Comparison of ENCODE assay signal across 17 cellular contexts in the genomic region with DNA sequence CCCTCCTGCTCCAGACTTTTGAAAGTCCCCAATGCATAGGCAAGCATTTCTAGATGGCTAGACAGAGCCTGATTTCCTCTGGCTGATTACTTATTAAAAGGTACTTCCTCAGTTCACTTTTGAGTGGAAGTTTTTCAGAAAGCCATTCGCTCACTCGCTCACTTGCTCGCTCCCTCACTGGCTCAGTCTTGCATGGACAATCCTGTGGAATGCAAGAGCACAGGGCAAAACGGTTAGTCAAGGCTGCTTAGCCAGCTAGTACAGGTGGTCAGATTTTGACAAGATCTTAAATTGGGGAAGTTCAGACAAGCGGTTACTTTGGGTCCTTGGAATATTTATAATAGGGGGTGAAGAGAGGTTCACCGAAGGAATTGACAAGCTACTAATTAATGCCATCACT.
DNase-seq lines count a peak whose midpoint lies in the region; ATAC-seq and TF ChIP-seq lines count a peak whose summit lies in the region.
"Had no signal": no experiment of that assay in that cellular context is flagged by ENCODE, and none has a peak within 500 bp of the region (broad histone marks: within the 10 kb centered on the region; RNA-seq: fewer than 3 reads in every experiment).

No MANE protein-coding gene starts in this region.

- H3K9me2 ChIP-seq in neural cell (ENCODE audit: insufficient read depth, low read length) = no peaks in the 10 kb centered on the region

- no peak for TF ChIP-seq EP300 in neural cell (conservative IDR thresholded peaks at IDR 0.05; ENCODE audit: poor library complexity, severe bottlenecking)

- no peaks in the 10 kb centered on the region for H4K20me1 ChIP-seq in neural cell (ENCODE audit: insufficient read depth)

- no peak overlapping the region for H2AFZ ChIP-seq in neural cell (ENCODE audit: low read depth, low read length)

- intact Hi-C loops in left ventricle myocardium inferior (cut with micrococcal nuclease) (no loop called here), cardiac septum (cut with DNase I) (no loop called here)

- DNase-seq in left ventricle myocardium inferior (no peak), cardiac septum (ENCODE audit: low spot score) (no peak), iPS-NIHi11 (ENCODE audit: low spot score) (peak; percentile 27), erythroblast (lab: John Stamatoyannopoulos, UW) (no peak), NCI-H345 (lab: John Stamatoyannopoulos, UW) (no peak)
- DNase-seq in stimulated activated CD4-positive, alpha-beta T cell treated with anti-CD3 and anti-CD28 coated beads, Interleukin-15, amount 100 ng/mL, for 24 hours = no peak
- DNase-seq: Calu3; CD4-positive, CD25-positive, alpha-beta regulatory T cell; HCEC 1CT; MV-4-11; NCI-H1417 treated with DMSO at 0.1 percent for 48 hours; NCI-H2029 treated with DMSO at 0.1 percent for 48 hours; NCI-H526 had no signal

- H3K36me3 ChIP-seq in left ventricle myocardium inferior (no peaks in the 10 kb centered on the region), neural cell (ENCODE audit: insufficient read depth, low read length) (no peaks in the 10 kb centered on the region)

- H3K9ac ChIP-seq in neural cell (ENCODE audit: low read length) = peak overlapping the region; percentile 36

- H3F3A ChIP-seq in neural cell (ENCODE audit: insufficient read depth, low read length, poor library complexity, severe bottlenecking) = no peaks in the 10 kb centered on the region

- no peak for TF ChIP-seq POLR2A in erythroblast (IDR thresholded peaks at IDR 0.05; ENCODE audit: low read length)

- peaks cover 36% of the 10 kb centered on the region for H3K4me1 ChIP-seq in left ventricle myocardium inferior
- H3K4me1 ChIP-seq: A549 had no signal

- TF ChIP-seq RAD21 in neural cell (conservative IDR thresholded peaks at IDR 0.05) = no peak

- no peaks in the 10 kb centered on the region for H3K27me3 ChIP-seq in left ventricle myocardium inferior (ENCODE audit: low read depth)
- no peaks in the 10 kb centered on the region for H3K27me3 ChIP-seq in neural cell (ENCODE audit: insufficient read depth, low read depth, low read length)

- peak overlapping the region; percentile 3 for H3K4me3 ChIP-seq in left ventricle myocardium inferior
- peak overlapping the region; percentile 53 for H3K4me3 ChIP-seq in neural cell (ENCODE audit: low read length)
- H3K4me3 ChIP-seq: A549, GM12878 had no signal

- no peaks in the 10 kb centered on the region for H3K9me3 ChIP-seq in left ventricle myocardium inferior (replicated peaks)
- no peaks in the 10 kb centered on the region for H3K9me3 ChIP-seq in neural cell (ENCODE audit: low read length)
- H3K9me3 ChIP-seq: A549 had no signal

- peak overlapping the region; percentile 28 for H3K4me2 ChIP-seq in neural cell (ENCODE audit: low read length)
- H3K4me2 ChIP-seq: A549 had no signal

- TF ChIP-seq CTCF in left ventricle myocardium inferior (IDR thresholded peaks at IDR 0.05; ENCODE audit: borderline replicate concordance) = no peak
- TF ChIP-seq CTCF in neural cell (IDR thresholded peaks at IDR 0.05; ENCODE audit: poor library complexity, severe bottlenecking) = no peak

- peaks cover 16% of the 10 kb centered on the region for H3K79me2 ChIP-seq in neural cell (replicated peaks; ENCODE audit: insufficient read depth, low read length)

- H3K27ac ChIP-seq in left ventricle myocardium inferior (replicated peaks) (peak overlapping the region; percentile 62), neural cell (ENCODE audit: low read length) (peak overlapping the region; percentile 90)
- H3K27ac ChIP-seq: A549 had no signal

- no peak for ATAC-seq in HG02571 (IDR thresholded peaks at IDR 0.05; ENCODE audit: unreplicated experiment)
- ATAC-seq: A549, GM12878 had no signal

TF ChIP-seq in neural cell, 6 proteins besides CTCF, POLR2A, EP300 and RAD21:
- TF ChIP-seq MXI1 (conservative IDR thresholded peaks at IDR 0.05; ENCODE audit: poor library complexity, severe bottlenecking) (no peak), EZH2 (IDR thresholded peaks at IDR 0.05; ENCODE audit: borderline replicate concordance, insufficient read depth, low read length, poor library complexity, severe bottlenecking) (no peak), POLR2AphosphoS5 (IDR thresholded peaks at IDR 0.05) (no peak), SMC3 (conservative IDR thresholded peaks at IDR 0.05; ENCODE audit: poor library complexity) (no peak), TAF1 (IDR thresholded peaks at IDR 0.05; ENCODE audit: low read depth) (no peak)
- TF ChIP-seq, protein P1, sequence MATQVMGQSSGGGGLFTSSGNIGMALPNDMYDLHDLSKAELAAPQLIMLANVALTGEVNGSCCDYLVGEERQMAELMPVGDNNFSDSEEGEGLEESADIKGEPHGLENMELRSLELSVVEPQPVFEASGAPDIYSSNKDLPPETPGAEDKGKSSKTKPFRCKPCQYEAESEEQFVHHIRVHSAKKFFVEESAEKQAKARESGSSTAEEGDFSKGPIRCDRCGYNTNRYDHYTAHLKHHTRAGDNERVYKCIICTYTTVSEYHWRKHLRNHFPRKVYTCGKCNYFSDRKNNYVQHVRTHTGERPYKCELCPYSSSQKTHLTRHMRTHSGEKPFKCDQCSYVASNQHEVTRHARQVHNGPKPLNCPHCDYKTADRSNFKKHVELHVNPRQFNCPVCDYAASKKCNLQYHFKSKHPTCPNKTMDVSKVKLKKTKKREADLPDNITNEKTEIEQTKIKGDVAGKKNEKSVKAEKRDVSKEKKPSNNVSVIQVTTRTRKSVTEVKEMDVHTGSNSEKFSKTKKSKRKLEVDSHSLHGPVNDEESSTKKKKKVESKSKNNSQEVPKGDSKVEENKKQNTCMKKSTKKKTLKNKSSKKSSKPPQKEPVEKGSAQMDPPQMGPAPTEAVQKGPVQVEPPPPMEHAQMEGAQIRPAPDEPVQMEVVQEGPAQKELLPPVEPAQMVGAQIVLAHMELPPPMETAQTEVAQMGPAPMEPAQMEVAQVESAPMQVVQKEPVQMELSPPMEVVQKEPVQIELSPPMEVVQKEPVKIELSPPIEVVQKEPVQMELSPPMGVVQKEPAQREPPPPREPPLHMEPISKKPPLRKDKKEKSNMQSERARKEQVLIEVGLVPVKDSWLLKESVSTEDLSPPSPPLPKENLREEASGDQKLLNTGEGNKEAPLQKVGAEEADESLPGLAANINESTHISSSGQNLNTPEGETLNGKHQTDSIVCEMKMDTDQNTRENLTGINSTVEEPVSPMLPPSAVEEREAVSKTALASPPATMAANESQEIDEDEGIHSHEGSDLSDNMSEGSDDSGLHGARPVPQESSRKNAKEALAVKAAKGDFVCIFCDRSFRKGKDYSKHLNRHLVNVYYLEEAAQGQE (IDR thresholded peaks at IDR 0.05; ENCODE audit: borderline replicate concordance) = no peak
